Comparison of ENCODE assay signal across 13 cellular contexts in genomic region chr5:67089200-67089725, GRCh38.
DNase-seq lines count a peak whose midpoint lies in the region; ATAC-seq and TF ChIP-seq lines count a peak whose summit lies in the region.
"Had no signal": no experiment of that assay in that cellular context is flagged by ENCODE, and none has a peak within 500 bp of the region (broad histone marks: within the 10 kb centered on the region; RNA-seq: fewer than 3 reads in every experiment).

No MANE protein-coding gene starts in this region.

- POLR2A ChIA-PET in activated CD8-positive, alpha-beta T cell treated with anti-CD3 and anti-CD28 coated beads for 36 hours (lab: Charles Lee): no interaction called here

- 66 to 67% methylated on average over 4 of the region's 4 CpGs for WGBS in GM23248 (ENCODE audit: low coverage in 1 of 2, low lambda C conversion rate in 2 of 2, missing lambda C conversion rate in 2 of 2), 2 experiments
- 80% methylated on average over 4 of the region's 4 CpGs for WGBS in smooth muscle cell (ENCODE audit: low lambda C conversion rate)

- no peak overlapping the region for H3K4me3 Mint-ChIP-seq in activated CD8-positive, alpha-beta T cell treated with anti-CD3 and anti-CD28 coated beads for 36 hours
- H3K4me3 Mint-ChIP-seq: activated CD8-positive, alpha-beta memory T cell treated with anti-CD3 and anti-CD28 coated beads, Interleukin-2, amount 10 ng/mL, durations not matched to agents 7 days and 5 days had no signal

- H4K20me1 ChIP-seq in GM23248 (ENCODE audit: insufficient read depth): no peaks in the 10 kb centered on the region
- H4K20me1 ChIP-seq in smooth muscle cell (ENCODE audit: low read depth): peaks cover 4% of the 10 kb centered on the region

- H3K36me3 ChIP-seq in GM23248 (ENCODE audit: low read depth): no peaks in the 10 kb centered on the region
- H3K36me3 ChIP-seq in smooth muscle cell (ENCODE audit: low read depth): no peaks in the 10 kb centered on the region

- no peak overlapping the region for H3K27ac Mint-ChIP-seq in activated CD8-positive, alpha-beta T cell treated with anti-CD3 and anti-CD28 coated beads for 36 hours
- H3K27ac Mint-ChIP-seq: activated CD8-positive, alpha-beta memory T cell treated with anti-CD3 and anti-CD28 coated beads, Interleukin-2, amount 10 ng/mL, durations not matched to agents 7 days and 5 days had no signal

- H3K4me1 Mint-ChIP-seq in activated CD8-positive, alpha-beta T cell treated with anti-CD3 and anti-CD28 coated beads for 36 hours (ENCODE audit: low read depth): peaks cover 2% of the 10 kb centered on the region
- H3K4me1 Mint-ChIP-seq: activated CD8-positive, alpha-beta memory T cell treated with anti-CD3 and anti-CD28 coated beads, Interleukin-2, amount 10 ng/mL, durations not matched to agents 7 days and 5 days had no signal

- ATAC-seq in HG03108 (IDR thresholded peaks at IDR 0.05; ENCODE audit: unreplicated experiment): no peak
- ATAC-seq in activated CD8-positive, alpha-beta T cell treated with anti-CD3 and anti-CD28 coated beads for 36 hours: no peak
- ATAC-seq: activated CD8-positive, alpha-beta memory T cell treated with anti-CD3 and anti-CD28 coated beads, Interleukin-2, amount 10 ng/mL, durations not matched to agents 7 days and 5 days had no signal

- TF ChIP-seq CTCF in astrocyte of the spinal cord (IDR thresholded peaks at IDR 0.05; ENCODE audit: low read depth, low read length) (no peak), smooth muscle cell (IDR thresholded peaks at IDR 0.05; ENCODE audit: borderline replicate concordance, insufficient read depth, poor library complexity, severe bottlenecking) (no peak)
- TF ChIP-seq CTCF in activated CD8-positive, alpha-beta T cell treated with anti-CD3 and anti-CD28 coated beads for 36 hours (IDR thresholded peaks at IDR 0.05): no peak

- H3K4me2 ChIP-seq in GM23248 (ENCODE audit: unreplicated experiment): no peak overlapping the region
- H3K4me2 ChIP-seq in smooth muscle cell: no peak overlapping the region

- peak; percentile 21 for DNase-seq in AG08396 (ENCODE audit: low spot score)
- peak; percentile 50 for DNase-seq in GM23248
- peak; percentile 37 for DNase-seq in astrocyte of the spinal cord (ENCODE audit: low read depth, low spot score)
- DNase-seq in iris pigment epithelial cell (ENCODE audit: low read depth): peak; percentile 84
- DNase-seq in NCI-H1436 (lab: John Stamatoyannopoulos, UW): no peak
- DNase-seq in activated CD8-positive, alpha-beta T cell treated with anti-CD3 and anti-CD28 coated beads for 36 hours: no peak
- no peak for DNase-seq in smooth muscle cell (lab: John Stamatoyannopoulos, UW; ENCODE audit: unreplicated experiment)
- DNase-seq: activated CD8-positive, alpha-beta memory T cell treated with anti-CD3 and anti-CD28 coated beads, Interleukin-2, amount 10 ng/mL, durations not matched to agents 7 days and 5 days; amniotic stem cell; kidney glomerular epithelial cell; nucleus accumbens; stimulated activated CD4-positive, alpha-beta T cell treated with anti-CD3 and anti-CD28 coated beads, Interleukin-4, amount 100 ng/mL, for 24 hours had no signal

- H2AFZ ChIP-seq in GM23248 (0 out of 2 replicates have a peak overlapping the region, but pooled peaks have one; percentile 11), smooth muscle cell (ENCODE audit: low read depth) (no peak overlapping the region)

- H3K27ac ChIP-seq in GM23248 (0 out of 2 replicates have a peak overlapping the region, but pooled peaks have one; percentile 17), smooth muscle cell (ENCODE audit: low read depth) (no peak overlapping the region)

- H3F3A ChIP-seq in GM23248 (ENCODE audit: insufficient read depth): peaks cover 8% of the 10 kb centered on the region
- H3F3A ChIP-seq in smooth muscle cell (ENCODE audit: low read depth): no peaks in the 10 kb centered on the region

- CTCF ChIA-PET in activated CD8-positive, alpha-beta T cell treated with anti-CD3 and anti-CD28 coated beads for 36 hours (lab: Charles Lee): no interaction called here

- no peaks in the 10 kb centered on the region for H3K36me3 Mint-ChIP-seq in activated CD8-positive, alpha-beta T cell treated with anti-CD3 and anti-CD28 coated beads for 36 hours (ENCODE audit: low read depth)

- H3K27me3 ChIP-seq in GM23248 (replicated peaks; ENCODE audit: insufficient read depth) (no peaks in the 10 kb centered on the region), smooth muscle cell (ENCODE audit: low read depth) (no peaks in the 10 kb centered on the region)

- H3K4me1 ChIP-seq in GM23248 (ENCODE audit: insufficient read depth) (peaks cover 8% of the 10 kb centered on the region), smooth muscle cell (ENCODE audit: low read depth) (peaks cover 9% of the 10 kb centered on the region)

- no peaks in the 10 kb centered on the region for H3K27me3 Mint-ChIP-seq in activated CD8-positive, alpha-beta T cell treated with anti-CD3 and anti-CD28 coated beads for 36 hours
- H3K27me3 Mint-ChIP-seq: activated CD8-positive, alpha-beta memory T cell treated with anti-CD3 and anti-CD28 coated beads, Interleukin-2, amount 10 ng/mL, durations not matched to agents 7 days and 5 days had no signal

- H3K9ac ChIP-seq in GM23248 (no peak overlapping the region), smooth muscle cell (ENCODE audit: low read depth) (no peak overlapping the region)

- no peaks in the 10 kb centered on the region for H3K9me3 Mint-ChIP-seq in activated CD8-positive, alpha-beta T cell treated with anti-CD3 and anti-CD28 coated beads for 36 hours

- intact Hi-C loops in activated CD8-positive, alpha-beta T cell treated with anti-CD3 and anti-CD28 coated beads for 36 hours (cut with micrococcal nuclease): no loop called here

- in situ Hi-C loops in GM23248 (cut with MboI): no loop called here
- in situ Hi-C loops in astrocyte of the spinal cord (cut with HindIII; ENCODE audit: low sequenced_read_pairs): no loop called here

- H3K79me2 ChIP-seq in GM23248 (ENCODE audit: insufficient read depth) (no peaks in the 10 kb centered on the region), smooth muscle cell (ENCODE audit: low read depth) (no peaks in the 10 kb centered on the region)

- H3K4me3 ChIP-seq in GM23248: no peak overlapping the region
- H3K4me3 ChIP-seq in astrocyte of the spinal cord (ENCODE audit: low read depth, low read length): no peak overlapping the region
- no peak overlapping the region for H3K4me3 ChIP-seq in smooth muscle cell

- H3K9me3 ChIP-seq in GM23248 (ENCODE audit: low read depth) (no peaks in the 10 kb centered on the region), smooth muscle cell (replicated peaks; ENCODE audit: low read depth) (no peaks in the 10 kb centered on the region)

- H3K9me2 ChIP-seq in GM23248 (ENCODE audit: insufficient read depth): no peaks in the 10 kb centered on the region

Comparison
In these comparisons a context has a peak if more than half of its experiments do, and no peak if none do; other contexts are left out.
1. DNase-seq: peak in AG08396 (single experiment), GM23248 (single experiment), astrocyte of the spinal cord (single experiment) and iris pigment epithelial cell (single experiment); none in NCI-H1436 (single experiment), activated CD8-positive, alpha-beta T cell treated with anti-CD3 and anti-CD28 coated beads for 36 hours (single experiment) and smooth muscle cell (single experiment).